In genomic region chr7:99124636-99125504, GRCh38 we compare ENCODE assay signal across 15 cellular contexts. TPM values are rescaled to one million over a fixed set of nuclear protein-coding genes. Genes with fewer than 3 reads are reported as not detected.
DNase-seq lines count a peak whose midpoint lies in the region; ATAC-seq, FAIRE-seq and TF ChIP-seq lines count a peak whose summit lies in the region.
"Had no signal": no experiment of that assay in that cellular context is flagged by ENCODE, and none has a peak within 500 bp of the region (broad histone marks: within the 10 kb centered on the region; RNA-seq: fewer than 3 reads in every experiment).

No MANE protein-coding gene starts in this region.

- H3K27ac Mint-ChIP-seq in effector memory CD8-positive, alpha-beta T cell: peak overlapping the region in 1 of 2 donors; percentile 4

- intact Hi-C loops in PC-3 (cut with micrococcal nuclease): loop anchor here (5.0 kb wide), 1 partner anchor 83 kb away; no protein-coding TSS in a partner anchor

- H3K36me3 ChIP-seq in PC-3 (ENCODE audit: low read depth, low read length): peaks cover 15% of the 10 kb centered on the region
- H3K36me3 ChIP-seq in mucosa of rectum (ENCODE audit: control insufficient read depth in 2 of 2, insufficient read depth in 2 of 2, low read length in 2 of 2): no peaks in the 10 kb centered on the region

- H3K9me2 ChIP-seq in PC-3 (replicated peaks; ENCODE audit: low read length): no peaks in the 10 kb centered on the region

- WGBS in A549 (ENCODE audit: missing lambda C conversion rate): 81% methylated on average over 3 of the region's 3 CpGs

- no peak for DNase-seq in A549 (ENCODE audit: low read depth in 1 of 2, low spot score in 1 of 2)
- peak; percentile 83 for DNase-seq in PC-3
- DNase-seq in coronary artery (ENCODE audit: low spot score): no peak
- DNase-seq in effector memory CD8-positive, alpha-beta T cell: no peak
- no peak for DNase-seq in NCI-H187 (lab: John Stamatoyannopoulos, UW)
- DNase-seq in activated CD8-positive, alpha-beta memory T cell treated with anti-CD3 and anti-CD28 coated beads, Interleukin-2, amount 50 U/mL, for 4 hours: no peak
- no peak for DNase-seq in GM19239 (ENCODE audit: insufficient read length, low spot score)
- DNase-seq: COR-L47, kidney glomerular epithelial cell, NCI-H2081 treated with DMSO at 0.1 percent for 48 hours, NCI-H526, psoas muscle, T-cell had no signal

- no TSS peak for BruUV-seq in PC-3 (replicated peaks; lab: Mats Ljungman, UMichigan)

- peaks cover 10% of the 10 kb centered on the region for H3F3A ChIP-seq in PC-3 (ENCODE audit: low read length, unreplicated experiment)

- TF ChIP-seq EP300 in A549 (IDR thresholded peaks at IDR 0.05): no peak

- H3K36me3 Mint-ChIP-seq in effector memory CD8-positive, alpha-beta T cell (ENCODE audit: insufficient read depth): peaks cover 7% of the 10 kb centered on the region

- POLR2A ChIA-PET in A549 (lab: Yijun Ruan, JAX): interaction anchor here (0.9 kb wide), 1 partner anchor 9 kb away, joined by 3 read pairs; no protein-coding TSS in a partner anchor
- POLR2A ChIA-PET in PC-3 (lab: Charles Lee; ENCODE audit: unreplicated experiment): interaction anchor here (0.7 kb wide), 1 partner anchor 17 kb away, joined by 6 read pairs; no protein-coding TSS in a partner anchor

- peaks cover 68% of the 10 kb centered on the region for H3K4me1 ChIP-seq in A549
- peaks cover 58% of the 10 kb centered on the region for H3K4me1 ChIP-seq in PC-3 (ENCODE audit: insufficient read depth, low read length)
- H3K4me1 ChIP-seq in mucosa of rectum (ENCODE audit: control insufficient read depth in 2 of 2, insufficient read depth in 2 of 2, low read length in 2 of 2): peaks cover 25 to 42% of the 10 kb centered on the region in 2 donors

- H3K9me3 Mint-ChIP-seq in effector memory CD8-positive, alpha-beta T cell: no peaks in the 10 kb centered on the region

- H3K79me2 ChIP-seq in PC-3 (ENCODE audit: low read length): peaks cover 98% of the 10 kb centered on the region

- ATAC-seq in A549: peak in 1 of 2 experiments; percentile 8; a peak in 2 of 6 replicates
- peak; percentile 61 for ATAC-seq in PC-3
- ATAC-seq in effector memory CD8-positive, alpha-beta T cell (replicated peaks): no peak
- ATAC-seq: T-cell had no signal

- CTCF ChIA-PET in A549 (lab: Yijun Ruan, JAX): interaction anchor here (0.7 to 1.0 kb wide), 3 partner anchors 14 to 187 kb away, joined by 3 to 4 read pairs (median 3); no protein-coding TSS in a partner anchor
- CTCF ChIA-PET in PC-3 (lab: Charles Lee): interaction anchor here (1.1 kb wide), 1 partner anchor 21 kb away, joined by 3 read pairs; no protein-coding TSS in a partner anchor

- H3K4me3 Mint-ChIP-seq in effector memory CD8-positive, alpha-beta T cell: no peak overlapping the region

- H3K9me3 ChIP-seq in A549 (no peaks in the 10 kb centered on the region), PC-3 (ENCODE audit: low read length) (no peaks in the 10 kb centered on the region), mucosa of rectum (ENCODE audit: control insufficient read depth in 2 of 2, low read length in 2 of 2) (no peaks in the 10 kb centered on the region)
- H3K9me3 ChIP-seq: psoas muscle had no signal

- peak overlapping the region; percentile 60 for H3K4me2 ChIP-seq in A549
- H3K4me2 ChIP-seq in PC-3 (ENCODE audit: low read length): peak overlapping the region; percentile 61

- H3K9ac ChIP-seq in PC-3 (ENCODE audit: low read length) (peak overlapping the region; percentile 53), mucosa of rectum (ENCODE audit: low read depth in 1 of 2, low read length in 2 of 2) (no peak overlapping the region)

- FAIRE-seq in A549 (lab: Jason Lieb, UNC) (no peak), GM19239 (lab: Jason Lieb, UNC) (no peak)
- FAIRE-seq: G401.6 had no signal

- TF ChIP-seq POLR2A in A549 (IDR thresholded peaks at IDR 0.05; ENCODE audit: low read length): no peak

- H3K4me1 Mint-ChIP-seq in effector memory CD8-positive, alpha-beta T cell (ENCODE audit: low read depth in 2 of 2): peaks cover 27 to 42% of the 10 kb centered on the region in 2 donors

- peaks cover 35% of the 10 kb centered on the region for H4K20me1 ChIP-seq in PC-3 (ENCODE audit: low read length)

- H3K27me3 Mint-ChIP-seq in effector memory CD8-positive, alpha-beta T cell: no peaks in the 10 kb centered on the region
- H3K27me3 Mint-ChIP-seq: T-cell had no signal

- H3K4me3 ChIP-seq in A549: no peak overlapping the region
- H3K4me3 ChIP-seq in PC-3 (ENCODE audit: low read length): peak overlapping the region; percentile 25; the same call in 1 of the 2 replicates
- no peak overlapping the region for H3K4me3 ChIP-seq in coronary artery
- H3K4me3 ChIP-seq in mucosa of rectum (ENCODE audit: low read length in 2 of 2): no peak overlapping the region
- H3K4me3 ChIP-seq: psoas muscle had no signal

- TF ChIP-seq RAD21 in A549 (conservative IDR thresholded peaks at IDR 0.05 in 1 of 2, IDR thresholded peaks at IDR 0.05 in 1 of 2): no peak

- H2AFZ ChIP-seq in PC-3 (ENCODE audit: low read length): no peak overlapping the region

- TF ChIP-seq CTCF in A549 (IDR thresholded peaks at IDR 0.05): no peak
- TF ChIP-seq CTCF in PC-3 (conservative IDR thresholded peaks at IDR 0.05; ENCODE audit: low read depth, low read length): no peak
- no peak for TF ChIP-seq CTCF in coronary artery (IDR thresholded peaks at IDR 0.05)

- H3K27ac ChIP-seq in A549 (peak overlapping the region; percentile 41 to 59; a peak in 4 of 6 replicates), PC-3 (ENCODE audit: low read length) (peak overlapping the region; percentile 93), coronary artery (peak overlapping the region; percentile 50 to 52), mucosa of rectum (ENCODE audit: low read depth in 2 of 2, low read length in 2 of 2) (peak overlapping the region; percentile 26 to 65)
- H3K27ac ChIP-seq: psoas muscle had no signal

- H3K27me3 ChIP-seq in PC-3 (ENCODE audit: low read length): no peaks in the 10 kb centered on the region
- no peaks in the 10 kb centered on the region for H3K27me3 ChIP-seq in mucosa of rectum (ENCODE audit: control insufficient read depth in 2 of 2, insufficient read depth in 2 of 2, low read length in 2 of 2)

TF ChIP-seq in A549, 52 proteins besides CTCF, POLR2A, EP300 and RAD21:
- TF ChIP-seq CHD2 (IDR thresholded peaks at IDR 0.05; ENCODE audit: low read length, partially characterized antibody): no peak

RNA-seq across cellular contexts. Expression of gene SMURF1, which starts 19.0 kb away (rescaled TPM):
- polyA plus RNA-seq in A549 (2011; rRNA removed) (21.5 and 22.1 TPM in 2 replicates), A549 (2017; fragmentation: RNase III; extraction: RNeasy Plus Mini Kit Qiagen cat#74134 plus additional on column Dnase treatment) (13.3 to 15.4 TPM (median 13.8 TPM) in 3 replicates)
- 8.6 and 10.8 TPM in 2 replicates for polyA plus RNA-seq in A549 (2012; cell fraction: cytosol; rRNA removed)
- polyA plus RNA-seq in A549 (2012; cell fraction: nucleus; rRNA removed): 23.9 and 34.3 TPM in 2 replicates
- 20.1 and 20.5 TPM in 2 replicates for polyA minus RNA-seq in A549 (2011; rRNA and poly(A)+ RNA removed)
- total RNA-seq in PC-3 (2014; rRNA removed): 30.2 and 32.3 TPM in 2 replicates
